In genomic region chr17:63475491-63476412, GRCh38 we compare ENCODE assay signal across 12 cellular contexts. TPM values are rescaled to one million over a fixed set of nuclear protein-coding genes. Genes with fewer than 3 reads are reported as not detected.
DNase-seq lines count a peak whose midpoint lies in the region; ATAC-seq lines count a peak whose summit lies in the region.
"Had no signal": no experiment of that assay in that cellular context is flagged by ENCODE, and none has a peak within 500 bp of the region (broad histone marks: within the 10 kb centered on the region; RNA-seq: fewer than 3 reads in every experiment).

No MANE protein-coding gene starts in this region.

- H3K9me3 Mint-ChIP-seq in activated naive CD4-positive, alpha-beta T cell treated with anti-CD3 and anti-CD28 coated beads, Interleukin-2, amount 10 ng/mL, durations not matched to agents 7 days and 5 days, result no peaks in the 10 kb centered on the region
- H3K9me3 Mint-ChIP-seq in stimulated activated memory B cell treated with anti-CD40 and anti-IgM and Interleukin-4, amounts not matched to agents 10 μg/mL and 1 μg/mL and 100 μg/mL, for 72 hours, result no peaks in the 10 kb centered on the region

- H3K4me1 ChIP-seq in iPS-18a (ENCODE audit: control insufficient read depth, low read depth, low read length), result peaks cover 8% of the 10 kb centered on the region

- no peak for ATAC-seq in T-helper 17 cell
- ATAC-seq in stimulated activated memory B cell treated with anti-CD40 and anti-IgM and Interleukin-4, amounts not matched to agents 10 μg/mL and 1 μg/mL and 100 μg/mL, for 72 hours, result no peak
- no peak for ATAC-seq in GM18861 (IDR thresholded peaks at IDR 0.05; ENCODE audit: unreplicated experiment)

- peak overlapping the region; percentile 47 for H3K4me3 Mint-ChIP-seq in activated naive CD4-positive, alpha-beta T cell treated with anti-CD3 and anti-CD28 coated beads, Interleukin-2, amount 10 ng/mL, durations not matched to agents 7 days and 5 days
- peak overlapping the region; percentile 79 for H3K4me3 Mint-ChIP-seq in T-helper 17 cell
- H3K4me3 Mint-ChIP-seq in stimulated activated memory B cell treated with anti-CD40 and anti-IgM and Interleukin-4, amounts not matched to agents 10 μg/mL and 1 μg/mL and 100 μg/mL, for 72 hours, result peak overlapping the region; percentile 62

- no peak overlapping the region for H3K27ac ChIP-seq in iPS-18a (ENCODE audit: low read length)
- H3K27ac ChIP-seq: KMS-11 had no signal

- H3K36me3 Mint-ChIP-seq in activated naive CD4-positive, alpha-beta T cell treated with anti-CD3 and anti-CD28 coated beads, Interleukin-2, amount 10 ng/mL, durations not matched to agents 7 days and 5 days, result no peaks in the 10 kb centered on the region
- no peaks in the 10 kb centered on the region for H3K36me3 Mint-ChIP-seq in T-helper 17 cell (ENCODE audit: low read depth)
- no peaks in the 10 kb centered on the region for H3K36me3 Mint-ChIP-seq in stimulated activated memory B cell treated with anti-CD40 and anti-IgM and Interleukin-4, amounts not matched to agents 10 μg/mL and 1 μg/mL and 100 μg/mL, for 72 hours

- H3K4me3 ChIP-seq in iPS-18a (ENCODE audit: low read length), result peak overlapping the region; percentile 57

- CTCF ChIA-PET in activated naive CD4-positive, alpha-beta T cell treated with anti-CD3 and anti-CD28 coated beads, Interleukin-2, amount 10 ng/mL, durations not matched to agents 7 days and 5 days (lab: Charles Lee), result interaction anchor here (3.9 to 8.7 kb wide), 2 partner anchors 48 to 136 kb away, joined by 32 to 235 read pairs; no protein-coding TSS in a partner anchor

- no peak for DNase-seq in activated naive CD4-positive, alpha-beta T cell treated with anti-CD3 and anti-CD28 coated beads, Interleukin-2, amount 10 ng/mL, durations not matched to agents 7 days and 5 days
- DNase-seq in activated naive CD4-positive, alpha-beta T cell (lab: John Stamatoyannopoulos, UW), result no peak
- DNase-seq in T-helper 17 cell (no peak), MV-4-11 (lab: John Stamatoyannopoulos, UW) (no peak), NCI-H1092 treated with DMSO at 0.1 percent for 48 hours (lab: John Stamatoyannopoulos, UW) (no peak)
- DNase-seq: activated CD4-positive, alpha-beta T cell treated with anti-CD3 and anti-CD28 coated beads for 36 hours; cerebellar nuclear complex; NK-92 treated with Interleukin-12 subunit alpha and Interleukin-12 subunit beta, amount 100 ng/mL, for 24 hours had no signal

- no peaks in the 10 kb centered on the region for H3K9me3 ChIP-seq in T-helper 17 cell (ENCODE audit: control insufficient read depth, low read length, poor library complexity, severe bottlenecking)
- H3K9me3 ChIP-seq in iPS-18a (ENCODE audit: control insufficient read depth, low read depth, low read length), result no peaks in the 10 kb centered on the region

- H3K27ac Mint-ChIP-seq in activated naive CD4-positive, alpha-beta T cell treated with anti-CD3 and anti-CD28 coated beads, Interleukin-2, amount 10 ng/mL, durations not matched to agents 7 days and 5 days, result no peak overlapping the region
- H3K27ac Mint-ChIP-seq in T-helper 17 cell, result no peak overlapping the region
- no peak overlapping the region for H3K27ac Mint-ChIP-seq in stimulated activated memory B cell treated with anti-CD40 and anti-IgM and Interleukin-4, amounts not matched to agents 10 μg/mL and 1 μg/mL and 100 μg/mL, for 72 hours
- H3K27ac Mint-ChIP-seq: activated CD4-positive, alpha-beta T cell treated with anti-CD3 and anti-CD28 coated beads for 36 hours had no signal

- H3K36me3 ChIP-seq in iPS-18a (ENCODE audit: control insufficient read depth, low read depth, low read length), result no peaks in the 10 kb centered on the region

- H3K27me3 ChIP-seq in iPS-18a (ENCODE audit: control insufficient read depth, insufficient read depth, low read length), result peaks cover 29% of the 10 kb centered on the region

- H3K4me1 Mint-ChIP-seq in activated naive CD4-positive, alpha-beta T cell treated with anti-CD3 and anti-CD28 coated beads, Interleukin-2, amount 10 ng/mL, durations not matched to agents 7 days and 5 days, result peaks cover 18% of the 10 kb centered on the region
- peaks cover 7% of the 10 kb centered on the region for H3K4me1 Mint-ChIP-seq in T-helper 17 cell
- H3K4me1 Mint-ChIP-seq in stimulated activated memory B cell treated with anti-CD40 and anti-IgM and Interleukin-4, amounts not matched to agents 10 μg/mL and 1 μg/mL and 100 μg/mL, for 72 hours, result peaks cover 35% of the 10 kb centered on the region

- H3K27me3 Mint-ChIP-seq in activated naive CD4-positive, alpha-beta T cell treated with anti-CD3 and anti-CD28 coated beads, Interleukin-2, amount 10 ng/mL, durations not matched to agents 7 days and 5 days, result peaks cover 96% of the 10 kb centered on the region
- H3K27me3 Mint-ChIP-seq in T-helper 17 cell, result no peaks in the 10 kb centered on the region
- peaks cover 66% of the 10 kb centered on the region for H3K27me3 Mint-ChIP-seq in stimulated activated memory B cell treated with anti-CD40 and anti-IgM and Interleukin-4, amounts not matched to agents 10 μg/mL and 1 μg/mL and 100 μg/mL, for 72 hours

- no peak overlapping the region for H3K9ac ChIP-seq in iPS-18a (ENCODE audit: low read length)
- H3K9ac ChIP-seq: KMS-11 had no signal

RNA-seq across cellular contexts. Expression of gene ACE, which starts 1.1 kb away (rescaled TPM):
- total RNA-seq in T-helper 17 cell, result 10 to 100 TPM; 11.6 to 21.5 TPM

RNA-seq across cellular contexts. Expression of gene CYB561, which starts 29.6 kb away (rescaled TPM):
- total RNA-seq in T-helper 17 cell, result 10 to 100 TPM; 50.8 to 69.9 TPM

RNA-seq across cellular contexts. Expression of gene KCNH6, which starts 47.4 kb away (rescaled TPM):
- not detected for total RNA-seq in T-helper 17 cell
- total RNA-seq: activated CD4-positive, alpha-beta T cell treated with anti-CD3 and anti-CD28 coated beads for 36 hours had no signal
